1 cellular context compared by ENCODE assay signal in the genomic region with DNA sequence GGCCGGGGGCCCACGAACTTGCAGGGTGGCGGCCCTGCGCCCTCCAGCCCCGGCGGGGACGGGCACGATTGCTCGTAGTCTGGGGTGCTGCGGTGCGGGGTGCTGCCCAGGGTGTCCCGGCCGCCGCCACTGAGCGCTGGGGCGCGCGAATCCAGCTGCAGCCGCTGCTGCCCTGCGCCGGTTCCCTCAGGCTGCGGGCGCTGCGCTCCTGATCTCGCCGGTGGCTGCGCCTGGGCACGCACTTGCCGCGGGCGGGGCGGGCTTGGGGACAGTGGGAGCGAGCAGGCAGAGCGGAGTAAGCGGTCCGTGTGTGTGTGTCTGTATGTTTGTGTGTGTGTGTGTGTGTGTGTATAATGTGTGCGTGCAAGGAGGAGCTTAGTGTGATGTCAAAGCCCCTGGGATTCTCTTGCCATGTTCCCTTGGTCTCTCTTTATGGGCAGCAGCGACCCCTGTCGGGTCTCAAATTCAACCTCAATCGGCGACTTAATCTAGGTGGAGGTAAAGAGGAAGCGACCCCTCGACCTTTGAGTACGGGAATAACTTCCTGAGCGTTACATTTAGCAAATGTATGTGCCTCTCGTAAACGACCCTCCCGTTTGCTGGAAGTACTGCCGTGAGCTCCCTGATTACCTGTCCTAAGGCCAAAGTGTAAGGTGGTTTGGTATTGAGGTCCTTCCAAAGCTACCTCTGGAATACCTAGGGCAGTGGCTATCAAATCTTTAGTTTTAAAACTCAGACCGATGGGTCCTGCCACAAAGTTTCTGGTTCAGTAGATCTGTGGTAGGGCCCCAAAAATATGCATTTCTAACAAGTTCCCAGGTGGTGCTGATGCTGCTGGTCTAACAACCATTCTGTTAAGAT.
A peak's percentile ranks its signal among the peaks of the same experiment; 100 is the strongest.
TF ChIP-seq lines count a peak whose summit lies in the region.

A gene (minus strand): TSS at position 324 of the 861 bp plus-strand sequence.

TF ChIP-seq in HEK293, 187 proteins besides CTCF, POLR2A, EP300 and RAD21 (continued from another document and continues in another):
- TF ChIP-seq, protein P1, sequence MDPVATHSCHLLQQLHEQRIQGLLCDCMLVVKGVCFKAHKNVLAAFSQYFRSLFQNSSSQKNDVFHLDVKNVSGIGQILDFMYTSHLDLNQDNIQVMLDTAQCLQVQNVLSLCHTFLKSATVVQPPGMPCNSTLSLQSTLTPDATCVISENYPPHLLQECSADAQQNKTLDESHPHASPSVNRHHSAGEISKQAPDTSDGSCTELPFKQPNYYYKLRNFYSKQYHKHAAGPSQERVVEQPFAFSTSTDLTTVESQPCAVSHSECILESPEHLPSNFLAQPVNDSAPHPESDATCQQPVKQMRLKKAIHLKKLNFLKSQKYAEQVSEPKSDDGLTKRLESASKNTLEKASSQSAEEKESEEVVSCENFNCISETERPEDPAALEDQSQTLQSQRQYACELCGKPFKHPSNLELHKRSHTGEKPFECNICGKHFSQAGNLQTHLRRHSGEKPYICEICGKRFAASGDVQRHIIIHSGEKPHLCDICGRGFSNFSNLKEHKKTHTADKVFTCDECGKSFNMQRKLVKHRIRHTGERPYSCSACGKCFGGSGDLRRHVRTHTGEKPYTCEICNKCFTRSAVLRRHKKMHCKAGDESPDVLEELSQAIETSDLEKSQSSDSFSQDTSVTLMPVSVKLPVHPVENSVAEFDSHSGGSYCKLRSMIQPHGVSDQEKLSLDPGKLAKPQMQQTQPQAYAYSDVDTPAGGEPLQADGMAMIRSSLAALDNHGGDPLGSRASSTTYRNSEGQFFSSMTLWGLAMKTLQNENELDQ (tag by site-specific recombination; IDR thresholded peaks at IDR 0.05; ENCODE audit: low read depth) = no peak
- TF ChIP-seq MYNN (tag by site-specific recombination; IDR thresholded peaks at IDR 0.05; ENCODE audit: borderline replicate concordance) = 0 out of 2 replicates have a peak, but pooled peaks have one; percentile 17
- peak; percentile 83 for TF ChIP-seq ZNF600 (tag by site-specific recombination; IDR thresholded peaks at IDR 0.05)
- TF ChIP-seq, protein P2, sequence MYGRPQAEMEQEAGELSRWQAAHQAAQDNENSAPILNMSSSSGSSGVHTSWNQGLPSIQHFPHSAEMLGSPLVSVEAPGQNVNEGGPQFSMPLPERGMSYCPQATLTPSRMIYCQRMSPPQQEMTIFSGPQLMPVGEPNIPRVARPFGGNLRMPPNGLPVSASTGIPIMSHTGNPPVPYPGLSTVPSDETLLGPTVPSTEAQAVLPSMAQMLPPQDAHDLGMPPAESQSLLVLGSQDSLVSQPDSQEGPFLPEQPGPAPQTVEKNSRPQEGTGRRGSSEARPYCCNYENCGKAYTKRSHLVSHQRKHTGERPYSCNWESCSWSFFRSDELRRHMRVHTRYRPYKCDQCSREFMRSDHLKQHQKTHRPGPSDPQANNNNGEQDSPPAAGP (tag by site-specific recombination; IDR thresholded peaks at IDR 0.05) = peak; percentile 78
- no peak for TF ChIP-seq ZNF221 (tag by site-specific recombination; IDR thresholded peaks at IDR 0.05; ENCODE audit: borderline replicate concordance)
- TF ChIP-seq ZNF792 (tag by site-specific recombination; IDR thresholded peaks at IDR 0.05) = peak; percentile 91; the same call in 1 of the 2 replicates
- TF ChIP-seq, protein P3, sequence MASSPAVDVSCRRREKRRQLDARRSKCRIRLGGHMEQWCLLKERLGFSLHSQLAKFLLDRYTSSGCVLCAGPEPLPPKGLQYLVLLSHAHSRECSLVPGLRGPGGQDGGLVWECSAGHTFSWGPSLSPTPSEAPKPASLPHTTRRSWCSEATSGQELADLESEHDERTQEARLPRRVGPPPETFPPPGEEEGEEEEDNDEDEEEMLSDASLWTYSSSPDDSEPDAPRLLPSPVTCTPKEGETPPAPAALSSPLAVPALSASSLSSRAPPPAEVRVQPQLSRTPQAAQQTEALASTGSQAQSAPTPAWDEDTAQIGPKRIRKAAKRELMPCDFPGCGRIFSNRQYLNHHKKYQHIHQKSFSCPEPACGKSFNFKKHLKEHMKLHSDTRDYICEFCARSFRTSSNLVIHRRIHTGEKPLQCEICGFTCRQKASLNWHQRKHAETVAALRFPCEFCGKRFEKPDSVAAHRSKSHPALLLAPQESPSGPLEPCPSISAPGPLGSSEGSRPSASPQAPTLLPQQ (tag by site-specific recombination; IDR thresholded peaks at IDR 0.05) = peak; percentile 91
- TF ChIP-seq ZNF48 (tag by site-specific recombination; IDR thresholded peaks at IDR 0.05) = no peak
- TF ChIP-seq ZNF239 (tag by site-specific recombination; IDR thresholded peaks at IDR 0.05) = peak; percentile 54; the same call in 1 of the 2 replicates
- peak; percentile 21; the same call in 1 of the 2 replicates for TF ChIP-seq ZSCAN30 (tag by site-specific recombination; IDR thresholded peaks at IDR 0.05)
- TF ChIP-seq GLIS1 (tag by site-specific recombination; IDR thresholded peaks at IDR 0.05) = peak; percentile 67
- peak; percentile 87 for TF ChIP-seq ZBTB17 (tag by site-specific recombination; IDR thresholded peaks at IDR 0.05)
- 0 out of 2 replicates have a peak, but pooled peaks have one; percentile 35 for TF ChIP-seq KLF7 (tag by site-specific recombination; IDR thresholded peaks at IDR 0.05; ENCODE audit: borderline replicate concordance)
- no peak for TF ChIP-seq TCF7L2 (IDR thresholded peaks at IDR 0.05; ENCODE audit: borderline replicate concordance, low read depth, low read length)
- TF ChIP-seq, protein P4, sequence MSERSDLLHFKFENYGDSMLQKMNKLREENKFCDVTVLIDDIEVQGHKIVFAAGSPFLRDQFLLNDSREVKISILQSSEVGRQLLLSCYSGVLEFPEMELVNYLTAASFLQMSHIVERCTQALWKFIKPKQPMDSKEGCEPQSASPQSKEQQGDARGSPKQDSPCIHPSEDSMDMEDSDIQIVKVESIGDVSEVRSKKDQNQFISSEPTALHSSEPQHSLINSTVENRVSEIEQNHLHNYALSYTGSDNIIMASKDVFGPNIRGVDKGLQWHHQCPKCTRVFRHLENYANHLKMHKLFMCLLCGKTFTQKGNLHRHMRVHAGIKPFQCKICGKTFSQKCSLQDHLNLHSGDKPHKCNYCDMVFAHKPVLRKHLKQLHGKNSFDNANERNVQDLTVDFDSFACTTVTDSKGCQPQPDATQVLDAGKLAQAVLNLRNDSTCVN (tag by site-specific recombination; optimal IDR thresholded peaks at IDR 0.05) = peak; percentile 91
- TF ChIP-seq BCL11A (tag by site-specific recombination; IDR thresholded peaks at IDR 0.05; ENCODE audit: low read depth) = 0 out of 2 replicates have a peak, but pooled peaks have one; percentile 32
- peak; percentile 25; the same call in 1 of the 2 replicates for TF ChIP-seq MZF1 (tag by site-specific recombination; IDR thresholded peaks at IDR 0.05; ENCODE audit: borderline replicate concordance)
- TF ChIP-seq GLIS2 (tag by site-specific recombination; IDR thresholded peaks at IDR 0.05) = 0 out of 2 replicates have a peak, but pooled peaks have one; percentile 32
- TF ChIP-seq ZNF629 (tag by site-specific recombination; IDR thresholded peaks at IDR 0.05) = peak; percentile 92
- peak; percentile 52; the same call in 1 of the 2 replicates for TF ChIP-seq KLF1 (tag by site-specific recombination; IDR thresholded peaks at IDR 0.05)
- 0 out of 2 replicates have a peak, but pooled peaks have one; percentile 11 for TF ChIP-seq ZNF19 (tag by site-specific recombination; IDR thresholded peaks at IDR 0.05; ENCODE audit: low read depth)
- peak; percentile 88 for TF ChIP-seq ZNF501 (tag by site-specific recombination; IDR thresholded peaks at IDR 0.05)
- peak; percentile 92 for TF ChIP-seq SP7 (tag by site-specific recombination; IDR thresholded peaks at IDR 0.05)
- TF ChIP-seq ZNF202 (tag by site-specific recombination; IDR thresholded peaks at IDR 0.05; ENCODE audit: borderline replicate concordance) = no peak
- TF ChIP-seq, protein P5, sequence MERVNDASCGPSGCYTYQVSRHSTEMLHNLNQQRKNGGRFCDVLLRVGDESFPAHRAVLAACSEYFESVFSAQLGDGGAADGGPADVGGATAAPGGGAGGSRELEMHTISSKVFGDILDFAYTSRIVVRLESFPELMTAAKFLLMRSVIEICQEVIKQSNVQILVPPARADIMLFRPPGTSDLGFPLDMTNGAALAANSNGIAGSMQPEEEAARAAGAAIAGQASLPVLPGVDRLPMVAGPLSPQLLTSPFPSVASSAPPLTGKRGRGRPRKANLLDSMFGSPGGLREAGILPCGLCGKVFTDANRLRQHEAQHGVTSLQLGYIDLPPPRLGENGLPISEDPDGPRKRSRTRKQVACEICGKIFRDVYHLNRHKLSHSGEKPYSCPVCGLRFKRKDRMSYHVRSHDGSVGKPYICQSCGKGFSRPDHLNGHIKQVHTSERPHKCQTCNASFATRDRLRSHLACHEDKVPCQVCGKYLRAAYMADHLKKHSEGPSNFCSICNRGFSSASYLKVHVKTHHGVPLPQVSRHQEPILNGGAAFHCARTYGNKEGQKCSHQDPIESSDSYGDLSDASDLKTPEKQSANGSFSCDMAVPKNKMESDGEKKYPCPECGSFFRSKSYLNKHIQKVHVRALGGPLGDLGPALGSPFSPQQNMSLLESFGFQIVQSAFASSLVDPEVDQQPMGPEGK (tag by site-specific recombination; IDR thresholded peaks at IDR 0.05) = peak; percentile 81
- peak; percentile 85 for TF ChIP-seq KLF16 (tag by site-specific recombination; IDR thresholded peaks at IDR 0.05)
- peak; percentile 21; the same call in 1 of the 2 replicates for TF ChIP-seq TRIM28 (IDR thresholded peaks at IDR 0.05; ENCODE audit: borderline replicate concordance, low read length)
- no peak for TF ChIP-seq ZNF23 (tag by site-specific recombination; IDR thresholded peaks at IDR 0.05; ENCODE audit: borderline replicate concordance)
- TF ChIP-seq, protein P6, sequence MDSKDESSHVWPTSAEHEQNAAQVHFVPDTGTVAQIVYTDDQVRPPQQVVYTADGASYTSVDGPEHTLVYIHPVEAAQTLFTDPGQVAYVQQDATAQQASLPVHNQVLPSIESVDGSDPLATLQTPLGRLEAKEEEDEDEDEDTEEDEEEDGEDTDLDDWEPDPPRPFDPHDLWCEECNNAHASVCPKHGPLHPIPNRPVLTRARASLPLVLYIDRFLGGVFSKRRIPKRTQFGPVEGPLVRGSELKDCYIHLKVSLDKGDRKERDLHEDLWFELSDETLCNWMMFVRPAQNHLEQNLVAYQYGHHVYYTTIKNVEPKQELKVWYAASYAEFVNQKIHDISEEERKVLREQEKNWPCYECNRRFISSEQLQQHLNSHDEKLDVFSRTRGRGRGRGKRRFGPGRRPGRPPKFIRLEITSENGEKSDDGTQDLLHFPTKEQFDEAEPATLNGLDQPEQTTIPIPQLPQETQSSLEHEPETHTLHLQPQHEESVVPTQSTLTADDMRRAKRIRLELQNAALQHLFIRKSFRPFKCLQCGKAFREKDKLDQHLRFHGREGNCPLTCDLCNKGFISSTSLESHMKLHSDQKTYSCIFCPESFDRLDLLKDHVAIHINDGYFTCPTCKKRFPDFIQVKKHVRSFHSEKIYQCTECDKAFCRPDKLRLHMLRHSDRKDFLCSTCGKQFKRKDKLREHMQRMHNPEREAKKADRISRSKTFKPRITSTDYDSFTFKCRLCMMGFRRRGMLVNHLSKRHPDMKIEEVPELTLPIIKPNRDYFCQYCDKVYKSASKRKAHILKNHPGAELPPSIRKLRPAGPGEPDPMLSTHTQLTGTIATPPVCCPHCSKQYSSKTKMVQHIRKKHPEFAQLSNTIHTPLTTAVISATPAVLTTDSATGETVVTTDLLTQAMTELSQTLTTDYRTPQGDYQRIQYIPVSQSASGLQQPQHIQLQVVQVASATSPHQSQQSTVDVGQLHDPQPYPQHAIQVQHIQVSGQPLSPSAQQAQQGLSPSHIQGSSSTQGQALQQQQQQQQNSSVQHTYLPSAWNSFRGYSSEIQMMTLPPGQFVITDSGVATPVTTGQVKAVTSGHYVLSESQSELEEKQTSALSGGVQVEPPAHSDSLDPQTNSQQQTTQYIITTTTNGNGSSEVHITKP (tag by site-specific recombination; IDR thresholded peaks at IDR 0.05) = peak; percentile 70
- peak; percentile 53; the same call in 1 of the 2 replicates for TF ChIP-seq ZNF169 (tag by site-specific recombination; IDR thresholded peaks at IDR 0.05)
- peak; percentile 77 for TF ChIP-seq ZNF366 (tag by site-specific recombination; conservative IDR thresholded peaks at IDR 0.05)
- TF ChIP-seq, protein P7, sequence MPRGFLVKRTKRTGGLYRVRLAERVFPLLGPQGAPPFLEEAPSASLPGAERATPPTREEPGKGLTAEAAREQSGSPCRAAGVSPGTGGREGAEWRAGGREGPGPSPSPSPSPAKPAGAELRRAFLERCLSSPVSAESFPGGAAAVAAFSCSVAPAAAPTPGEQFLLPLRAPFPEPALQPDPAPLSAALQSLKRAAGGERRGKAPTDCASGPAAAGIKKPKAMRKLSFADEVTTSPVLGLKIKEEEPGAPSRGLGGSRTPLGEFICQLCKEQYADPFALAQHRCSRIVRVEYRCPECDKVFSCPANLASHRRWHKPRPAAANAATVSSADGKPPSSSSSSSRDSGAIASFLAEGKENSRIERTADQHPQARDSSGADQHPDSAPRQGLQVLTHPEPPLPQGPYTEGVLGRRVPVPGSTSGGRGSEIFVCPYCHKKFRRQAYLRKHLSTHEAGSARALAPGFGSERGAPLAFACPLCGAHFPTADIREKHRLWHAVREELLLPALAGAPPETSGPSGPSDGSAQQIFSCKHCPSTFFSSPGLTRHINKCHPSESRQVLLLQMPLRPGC (tag by site-specific recombination; IDR thresholded peaks at IDR 0.05) = peak; percentile 54; the same call in 1 of the 2 replicates
- peak; percentile 12; the same call in 1 of the 2 replicates for TF ChIP-seq EGR2 (tag by site-specific recombination; IDR thresholded peaks at IDR 0.05; ENCODE audit: low read depth)
- no peak for TF ChIP-seq ZNF311 (tag by site-specific recombination; IDR thresholded peaks at IDR 0.05; ENCODE audit: borderline replicate concordance)
- peak; percentile 88 for TF ChIP-seq ZNF335 (tag by site-specific recombination; conservative IDR thresholded peaks at IDR 0.05)
- TF ChIP-seq, protein P8, sequence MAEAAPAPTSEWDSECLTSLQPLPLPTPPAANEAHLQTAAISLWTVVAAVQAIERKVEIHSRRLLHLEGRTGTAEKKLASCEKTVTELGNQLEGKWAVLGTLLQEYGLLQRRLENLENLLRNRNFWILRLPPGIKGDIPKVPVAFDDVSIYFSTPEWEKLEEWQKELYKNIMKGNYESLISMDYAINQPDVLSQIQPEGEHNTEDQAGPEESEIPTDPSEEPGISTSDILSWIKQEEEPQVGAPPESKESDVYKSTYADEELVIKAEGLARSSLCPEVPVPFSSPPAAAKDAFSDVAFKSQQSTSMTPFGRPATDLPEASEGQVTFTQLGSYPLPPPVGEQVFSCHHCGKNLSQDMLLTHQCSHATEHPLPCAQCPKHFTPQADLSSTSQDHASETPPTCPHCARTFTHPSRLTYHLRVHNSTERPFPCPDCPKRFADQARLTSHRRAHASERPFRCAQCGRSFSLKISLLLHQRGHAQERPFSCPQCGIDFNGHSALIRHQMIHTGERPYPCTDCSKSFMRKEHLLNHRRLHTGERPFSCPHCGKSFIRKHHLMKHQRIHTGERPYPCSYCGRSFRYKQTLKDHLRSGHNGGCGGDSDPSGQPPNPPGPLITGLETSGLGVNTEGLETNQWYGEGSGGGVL (tag by site-specific recombination; IDR thresholded peaks at IDR 0.05) = peak; percentile 92
- no peak for TF ChIP-seq ZNF621 (tag by site-specific recombination; IDR thresholded peaks at IDR 0.05)
- TF ChIP-seq, protein P9, sequence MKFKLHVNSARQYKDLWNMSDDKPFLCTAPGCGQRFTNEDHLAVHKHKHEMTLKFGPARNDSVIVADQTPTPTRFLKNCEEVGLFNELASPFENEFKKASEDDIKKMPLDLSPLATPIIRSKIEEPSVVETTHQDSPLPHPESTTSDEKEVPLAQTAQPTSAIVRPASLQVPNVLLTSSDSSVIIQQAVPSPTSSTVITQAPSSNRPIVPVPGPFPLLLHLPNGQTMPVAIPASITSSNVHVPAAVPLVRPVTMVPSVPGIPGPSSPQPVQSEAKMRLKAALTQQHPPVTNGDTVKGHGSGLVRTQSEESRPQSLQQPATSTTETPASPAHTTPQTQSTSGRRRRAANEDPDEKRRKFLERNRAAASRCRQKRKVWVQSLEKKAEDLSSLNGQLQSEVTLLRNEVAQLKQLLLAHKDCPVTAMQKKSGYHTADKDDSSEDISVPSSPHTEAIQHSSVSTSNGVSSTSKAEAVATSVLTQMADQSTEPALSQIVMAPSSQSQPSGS (tag by site-specific recombination; IDR thresholded peaks at IDR 0.05; ENCODE audit: low read depth) = peak; percentile 24; the same call in 1 of the 2 replicates
